Comparison of ENCODE assay signal across 1 cellular context in the genomic region with DNA sequence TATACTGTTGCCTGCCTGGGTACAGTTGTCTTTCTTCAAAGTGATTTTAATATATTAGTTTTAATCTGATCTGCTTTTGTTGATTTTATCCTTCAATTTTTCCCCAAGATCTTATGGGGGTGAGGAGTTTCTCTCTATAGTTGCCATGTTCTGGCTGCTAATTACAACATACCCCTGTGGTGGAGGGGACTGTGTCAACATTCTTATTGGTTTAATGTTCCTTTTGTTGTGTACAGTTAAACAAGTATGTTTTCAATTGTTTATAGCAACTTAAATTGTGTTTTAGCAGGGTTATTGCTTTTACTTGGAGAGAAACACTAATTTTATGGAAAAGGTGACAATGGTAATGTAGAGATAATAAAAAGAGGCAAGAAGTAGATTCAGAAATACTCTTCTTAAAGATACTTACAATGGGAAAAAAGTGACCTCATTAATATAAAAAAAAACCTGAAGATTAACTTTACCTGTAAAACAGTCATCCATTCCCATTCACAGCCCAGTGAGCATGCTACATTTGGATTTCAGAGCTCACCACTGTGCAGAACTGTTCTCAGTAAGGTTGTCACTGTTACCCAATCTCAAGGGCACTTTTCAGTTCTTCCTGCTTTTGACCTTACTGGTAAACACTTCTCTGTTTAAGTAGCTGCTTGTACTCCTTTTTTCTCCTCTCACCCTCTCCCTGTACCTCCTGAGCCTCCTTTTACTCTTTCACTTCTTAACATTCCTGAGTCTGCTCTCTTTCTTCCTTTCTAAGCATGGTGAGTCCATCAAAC.
TF ChIP-seq lines count a peak whose summit lies in the region.

No MANE protein-coding gene starts in this region.

TF ChIP-seq in GM12878, 131 proteins besides CTCF, POLR2A, EP300 and RAD21 (continued from another document):
- TF ChIP-seq MYC (IDR thresholded peaks at IDR 0.05; ENCODE audit: insufficient read depth, insufficient read length, insufficient replicate concordance, low read length, severe bottlenecking) (no peak), FOXK2 (IDR thresholded peaks at IDR 0.05) (no peak), MEF2A (IDR thresholded peaks at IDR 0.05; ENCODE audit: insufficient read depth, low read depth, low read length) (no peak)
- TF ChIP-seq, protein P1, sequence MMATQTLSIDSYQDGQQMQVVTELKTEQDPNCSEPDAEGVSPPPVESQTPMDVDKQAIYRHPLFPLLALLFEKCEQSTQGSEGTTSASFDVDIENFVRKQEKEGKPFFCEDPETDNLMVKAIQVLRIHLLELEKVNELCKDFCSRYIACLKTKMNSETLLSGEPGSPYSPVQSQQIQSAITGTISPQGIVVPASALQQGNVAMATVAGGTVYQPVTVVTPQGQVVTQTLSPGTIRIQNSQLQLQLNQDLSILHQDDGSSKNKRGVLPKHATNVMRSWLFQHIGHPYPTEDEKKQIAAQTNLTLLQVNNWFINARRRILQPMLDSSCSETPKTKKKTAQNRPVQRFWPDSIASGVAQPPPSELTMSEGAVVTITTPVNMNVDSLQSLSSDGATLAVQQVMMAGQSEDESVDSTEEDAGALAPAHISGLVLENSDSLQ (IDR thresholded peaks at IDR 0.05), result no peak
